ENCODE assay signal across 19 cellular contexts in the genomic region with DNA sequence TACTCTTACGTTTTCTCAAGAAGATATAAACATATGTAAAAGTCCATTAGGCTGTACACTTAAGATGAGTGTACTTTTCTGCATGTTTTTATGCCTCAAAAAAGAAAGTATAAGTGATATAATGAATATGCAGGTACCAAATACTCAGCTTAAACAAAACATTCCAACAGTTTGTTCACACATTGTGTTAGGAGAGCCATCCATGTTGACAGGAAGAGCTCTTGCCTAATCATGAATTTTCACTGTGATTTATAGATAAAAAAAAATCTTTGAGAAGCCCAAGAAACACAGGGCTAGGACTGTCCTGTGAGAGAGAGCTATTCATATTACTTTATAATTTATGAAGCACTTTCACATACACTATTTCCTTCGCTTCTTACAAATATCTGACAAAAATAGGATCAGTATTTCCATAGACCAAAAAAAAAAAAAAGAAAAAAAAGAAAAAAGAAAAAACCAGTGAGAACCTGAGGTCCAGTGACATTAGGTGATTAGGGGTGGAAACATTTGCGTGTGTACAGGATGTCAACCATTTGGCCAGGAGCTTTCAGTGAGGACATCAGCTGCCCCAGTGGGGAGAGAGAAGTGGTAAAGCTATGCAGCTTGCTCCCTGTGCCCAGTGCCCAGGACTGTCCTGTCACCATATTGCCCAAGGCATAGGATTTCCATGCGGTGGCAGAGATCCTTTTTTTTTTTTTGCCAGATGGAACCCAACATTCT. TPM values are rescaled to one million over a fixed set of nuclear protein-coding genes. Genes with fewer than 3 reads are reported as not detected.
DNase-seq lines count a peak whose midpoint lies in the region; ATAC-seq, FAIRE-seq and TF ChIP-seq lines count a peak whose summit lies in the region.
"Had no signal": no experiment of that assay in that cellular context is flagged by ENCODE, and none has a peak within 500 bp of the region (broad histone marks: within the 10 kb centered on the region; RNA-seq: fewer than 3 reads in every experiment).

No MANE protein-coding gene starts in this region.

- DNase-seq in choroid plexus epithelial cell (ENCODE audit: low read depth) = peak; percentile 22
- DNase-seq in fibroblast of villous mesenchyme (ENCODE audit: low read depth) = peak; percentile 4
- DNase-seq in RCC 7860 (ENCODE audit: low spot score) = no peak
- no peak for DNase-seq in NCI-H2081 treated with DMSO at 0.1 percent for 48 hours (lab: John Stamatoyannopoulos, UW)
- DNase-seq in stimulated activated naive CD8-positive, alpha-beta T cell treated with anti-CD3 and anti-CD28 coated beads, Interleukin-15, Interleukin-2, amounts not matched to agents 100 U/mL and 50 U/mL, for 24 hours = no peak
- DNase-seq: Caco-2; CD4-positive, CD25-positive, alpha-beta regulatory T cell; CD8-positive, alpha-beta T cell; DMS153; DND-41; GOT3; HFFc6 had no signal

- H3K9me3 ChIP-seq in parathyroid adenoma (ENCODE audit: control insufficient read depth, low read length) = no peaks in the 10 kb centered on the region
- H3K9me3 ChIP-seq: BLaER1, Caco-2, HAP-1 had no signal

- H3K4me1 ChIP-seq in parathyroid adenoma = no peaks in the 10 kb centered on the region
- H3K4me1 ChIP-seq: BLaER1, Caco-2, HAP-1 had no signal

- no peak for ATAC-seq in stimulated activated naive CD8-positive, alpha-beta T cell treated with anti-CD3 and anti-CD28 coated beads, Interleukin-15, Interleukin-2, amounts not matched to agents 100 U/mL and 50 U/mL, for 24 hours
- ATAC-seq: CD8-positive, alpha-beta T cell had no signal

- no peaks in the 10 kb centered on the region for H3K36me3 ChIP-seq in parathyroid adenoma (ENCODE audit: control insufficient read depth, insufficient read depth, low read length)

- FAIRE-seq in RCC 7860 (lab: Jason Lieb, UNC) = no peak
- FAIRE-seq: G401.6, GM12892, H54 had no signal

- H3K4me2 ChIP-seq in parathyroid adenoma (ENCODE audit: low read length) = no peak overlapping the region
- H3K4me2 ChIP-seq: BLaER1 had no signal

- H3K4me3 ChIP-seq in choroid plexus epithelial cell (ENCODE audit: low read depth, low read length) = no peak overlapping the region
- H3K4me3 ChIP-seq in fibroblast of villous mesenchyme (ENCODE audit: low read depth, low read length) = no peak overlapping the region
- H3K4me3 ChIP-seq in parathyroid adenoma (ENCODE audit: low read depth, low read length) = no peak overlapping the region
- H3K4me3 ChIP-seq: BLaER1, HAP-1 had no signal

- H3K27me3 ChIP-seq in parathyroid adenoma (ENCODE audit: control insufficient read depth, insufficient read depth, low read length) = no peaks in the 10 kb centered on the region
- H3K27me3 ChIP-seq: BLaER1 had no signal

- H3K9ac ChIP-seq in parathyroid adenoma = no peak overlapping the region
- H3K9ac ChIP-seq: BLaER1 had no signal

- no peaks in the 10 kb centered on the region for H3K79me2 ChIP-seq in parathyroid adenoma

- H2AFZ ChIP-seq in parathyroid adenoma = peak overlapping the region; percentile 18

- H3K27ac ChIP-seq in parathyroid adenoma = no peak overlapping the region
- H3K27ac ChIP-seq: BLaER1, C4-2B had no signal

- TF ChIP-seq CTCF in choroid plexus epithelial cell (conservative IDR thresholded peaks at IDR 0.05; ENCODE audit: low read depth, low read length) (no peak), fibroblast of villous mesenchyme (IDR thresholded peaks at IDR 0.05; ENCODE audit: insufficient read depth, low read depth, low read length) (no peak), parathyroid adenoma (IDR thresholded peaks at IDR 0.05) (no peak)

RNA-seq across cellular contexts. Expression of gene BUB1, which starts 38.7 kb away (rescaled TPM):
- total RNA-seq in fibroblast of villous mesenchyme = 18.7 and 37.1 TPM in 2 replicates

Comparison
In these comparisons a context has a peak if more than half of its experiments do, and no peak if none do; other contexts are left out.
1. DNase-seq: peak in choroid plexus epithelial cell (single experiment) and fibroblast of villous mesenchyme (single experiment); none in RCC 7860 (single experiment), NCI-H2081 treated with DMSO at 0.1 percent for 48 hours (single experiment) and stimulated activated naive CD8-positive, alpha-beta T cell treated with anti-CD3 and anti-CD28 coated beads, Interleukin-15, Interleukin-2, amounts not matched to agents 100 U/mL and 50 U/mL, for 24 hours (single experiment).